In genomic region chr3:189841474-189842205, GRCh38 we compare ENCODE assay signal across 13 cellular contexts.
DNase-seq lines count a peak whose midpoint lies in the region; ATAC-seq lines count a peak whose summit lies in the region.
"Had no signal": no experiment of that assay in that cellular context is flagged by ENCODE, and none has a peak within 500 bp of the region (broad histone marks: within the 10 kb centered on the region; RNA-seq: fewer than 3 reads in every experiment).

No MANE protein-coding gene starts in this region.

- H3K4me3 Mint-ChIP-seq in activated T-helper 17 cell treated with anti-CD3 and anti-CD28 coated beads, Interleukin-2, amount 50 U/mL, for 72 hours = peak overlapping the region; percentile 32

- no peaks in the 10 kb centered on the region for H3K9me3 Mint-ChIP-seq in activated T-helper 17 cell treated with anti-CD3 and anti-CD28 coated beads, Interleukin-2, amount 50 U/mL, for 72 hours

- ATAC-seq in HG02885 (IDR thresholded peaks at IDR 0.05; ENCODE audit: poor library complexity, unreplicated experiment) = peak; percentile 49
- ATAC-seq in activated T-helper 17 cell treated with anti-CD3 and anti-CD28 coated beads, Interleukin-2, amount 50 U/mL, for 72 hours (replicated peaks) = peak; percentile 88
- no peak for ATAC-seq in GM21737 (IDR thresholded peaks at IDR 0.05; ENCODE audit: unreplicated experiment)
- ATAC-seq: Panc1 had no signal

- no peaks in the 10 kb centered on the region for H3K36me3 Mint-ChIP-seq in activated T-helper 17 cell treated with anti-CD3 and anti-CD28 coated beads, Interleukin-2, amount 50 U/mL, for 72 hours (ENCODE audit: low read depth)

- DNase-seq in ELR (ENCODE audit: low read depth) (peak; percentile 67), left kidney (ENCODE audit: low read depth, low spot score) (peak; percentile 32), AML-193 (lab: John Stamatoyannopoulos, UW) (no peak), H4 (ENCODE audit: low spot score) (no peak), NCI-H2107 treated with DMSO at 0.1 percent for 48 hours (lab: John Stamatoyannopoulos, UW; ENCODE audit: unreplicated experiment) (no peak)
- DNase-seq: COR-L47, cortex of kidney, NCI-H1092 treated with DMSO at 0.1 percent for 48 hours, pancreas had no signal

- H3K4me1 Mint-ChIP-seq in activated T-helper 17 cell treated with anti-CD3 and anti-CD28 coated beads, Interleukin-2, amount 50 U/mL, for 72 hours = peaks cover 10% of the 10 kb centered on the region

- peaks cover 15% of the 10 kb centered on the region for H3K27me3 Mint-ChIP-seq in activated T-helper 17 cell treated with anti-CD3 and anti-CD28 coated beads, Interleukin-2, amount 50 U/mL, for 72 hours

- peak overlapping the region; percentile 65 for H3K27ac Mint-ChIP-seq in activated T-helper 17 cell treated with anti-CD3 and anti-CD28 coated beads, Interleukin-2, amount 50 U/mL, for 72 hours

Comparison
In these comparisons a context has a peak if more than half of its experiments do, and no peak if none do; other contexts are left out.
1. DNase-seq: peak in ELR (single experiment) and left kidney (single experiment); none in AML-193 (0 of 2), H4 (single experiment) and NCI-H2107 treated with DMSO at 0.1 percent for 48 hours (single experiment).